In genomic region chr6:24493945-24494725, GRCh38 we compare ENCODE assay signal across 8 cellular contexts. TPM values are rescaled to one million over a fixed set of nuclear protein-coding genes. Genes with fewer than 3 reads are reported as not detected.
A peak's percentile ranks its signal among the peaks of the same experiment; 100 is the strongest.
DNase-seq lines count a peak whose midpoint lies in the region.

No MANE protein-coding gene starts in this region.

- H2BK15ac ChIP-seq in neuronal stem cell (ENCODE audit: low read length), result peak overlapping the region; percentile 92

- WGBS in neuronal stem cell (ENCODE audit: extremely low coverage in 2 of 2, insufficient read length in 2 of 2, insufficient replicate concordance in 1 of 2), 2 donors, result no CpG with 5 or more reads among the region's 24 CpGs

- H3K36me3 Mint-ChIP-seq in T-helper 2 cell treated with Interferon-gamma antibody and Interleukin-4, amounts not matched to agents 5 μg/mL and 100 μg/mL, for 36 hours (ENCODE audit: low read depth), result no peaks in the 10 kb centered on the region

- H3K4ac ChIP-seq in neuronal stem cell (ENCODE audit: low read length), result no peak overlapping the region

- H4K8ac ChIP-seq in neuronal stem cell (ENCODE audit: low read depth, low read length), result no peak overlapping the region

- no peaks in the 10 kb centered on the region for H3K9me3 Mint-ChIP-seq in T-helper 2 cell treated with Interferon-gamma antibody and Interleukin-4, amounts not matched to agents 5 μg/mL and 100 μg/mL, for 36 hours

- no peak overlapping the region for H2BK12ac ChIP-seq in neuronal stem cell (ENCODE audit: low read length)

- H3K79me1 ChIP-seq in neuronal stem cell (ENCODE audit: low read depth, low read length), result peaks cover 3% of the 10 kb centered on the region

- no peak for DNase-seq in T-helper 2 cell treated with Interferon-gamma antibody and Interleukin-4, amounts not matched to agents 5 μg/mL and 100 μg/mL, for 36 hours (ENCODE audit: low spot score)
- DNase-seq in T-helper 2 cell, result no peak
- DNase-seq in Jurkat, Clone E6-1 (ENCODE audit: low read depth, low spot score), result no peak
- DNase-seq in neuronal stem cell (ENCODE audit: low spot score), result no peak
- no peak for DNase-seq in HT-29 (ENCODE audit: low spot score)
- DNase-seq in NCI-H446 (lab: John Stamatoyannopoulos, UW), result no peak
- DNase-seq in RPMI8226, result no peak

- H3K4me3 ChIP-seq in Jurkat, Clone E6-1 (ENCODE audit: low read length), result peak overlapping the region; percentile 75
- H3K4me3 ChIP-seq in duodenal mucosa (ENCODE audit: low read depth in 1 of 2, low read length in 2 of 2) (peak overlapping the region; percentile 77 to 82), neuronal stem cell (ENCODE audit: low read length in 2 of 2) (peak overlapping the region; percentile 70 to 83)

- H3K36me3 ChIP-seq in duodenal mucosa (ENCODE audit: control insufficient read depth in 1 of 2, insufficient read depth in 2 of 2, low read length in 2 of 2) (peaks cover 3 to 4% of the 10 kb centered on the region in 2 donors), neuronal stem cell (replicated peaks in 1 of 2; ENCODE audit: control insufficient read depth in 2 of 2, insufficient read depth in 2 of 2, low read length in 2 of 2) (peaks cover 0 to 12% of the 10 kb centered on the region in 2 donors)

- peak overlapping the region; percentile 62 for H4K91ac ChIP-seq in neuronal stem cell (ENCODE audit: low read depth, low read length, poor library complexity)

- H3K18ac ChIP-seq in neuronal stem cell (ENCODE audit: low read length), result peak overlapping the region; percentile 98

- H2BK120ac ChIP-seq in neuronal stem cell (ENCODE audit: low read depth, low read length), result no peak overlapping the region

- H3K27ac ChIP-seq in duodenal mucosa (ENCODE audit: low read depth, low read length), result no peak overlapping the region
- no peak overlapping the region for H3K27ac ChIP-seq in neuronal stem cell (replicated peaks; ENCODE audit: low read length)

- H2BK5ac ChIP-seq in neuronal stem cell (ENCODE audit: low read length), result peak overlapping the region; percentile 45

- H3K14ac ChIP-seq in neuronal stem cell (ENCODE audit: low read length), result no peak overlapping the region

- peak overlapping the region; percentile 93 for H2AFZ ChIP-seq in neuronal stem cell (ENCODE audit: low read length)

- H3K4me1 ChIP-seq in duodenal mucosa (ENCODE audit: control insufficient read depth in 1 of 2, insufficient read depth in 2 of 2, low read length in 2 of 2), result peaks cover 7 to 9% of the 10 kb centered on the region in 2 donors
- H3K4me1 ChIP-seq in neuronal stem cell (ENCODE audit: control insufficient read depth in 2 of 2, insufficient read depth in 1 of 2, low read depth in 1 of 2, low read length in 2 of 2), result peaks cover 0 to 1% of the 10 kb centered on the region in 2 donors

- peak overlapping the region; percentile 85 for H3K4me2 ChIP-seq in neuronal stem cell (ENCODE audit: insufficient read depth, low read length, poor library complexity, severe bottlenecking)

- peaks cover 0 to 3% of the 10 kb centered on the region in 2 donors for H3K27me3 ChIP-seq in duodenal mucosa (ENCODE audit: control insufficient read depth in 1 of 2, insufficient read depth in 2 of 2, low read length in 2 of 2)
- peaks cover 0 to 4% (median 0%) of the 10 kb centered on the region in 3 experiments for H3K27me3 ChIP-seq in neuronal stem cell (ENCODE audit: control insufficient read depth in 3 of 3, insufficient read depth in 3 of 3, low read depth in 1 of 3, low read length in 3 of 3)

- H3K4me1 Mint-ChIP-seq in T-helper 2 cell treated with Interferon-gamma antibody and Interleukin-4, amounts not matched to agents 5 μg/mL and 100 μg/mL, for 36 hours (ENCODE audit: low read depth), result peaks cover 15% of the 10 kb centered on the region

- H3K27me3 Mint-ChIP-seq in T-helper 2 cell treated with Interferon-gamma antibody and Interleukin-4, amounts not matched to agents 5 μg/mL and 100 μg/mL, for 36 hours (ENCODE audit: low read depth), result peaks cover 1% of the 10 kb centered on the region

- H3K9ac ChIP-seq in duodenal mucosa (ENCODE audit: low read depth in 1 of 2, low read length in 2 of 2), result peak overlapping the region in 1 of 2 donors; percentile 51
- peak overlapping the region; percentile 92 for H3K9ac ChIP-seq in neuronal stem cell (ENCODE audit: low read depth, low read length, poor library complexity)

- peak overlapping the region; percentile 16 for H2AK5ac ChIP-seq in neuronal stem cell (ENCODE audit: low read depth, low read length)

- H3K4me3 Mint-ChIP-seq in T-helper 2 cell treated with Interferon-gamma antibody and Interleukin-4, amounts not matched to agents 5 μg/mL and 100 μg/mL, for 36 hours, result peak overlapping the region; percentile 82

- H3K23ac ChIP-seq in neuronal stem cell (ENCODE audit: low read depth, low read length, poor library complexity), result peak overlapping the region; percentile 94

- H3K27ac Mint-ChIP-seq in T-helper 2 cell treated with Interferon-gamma antibody and Interleukin-4, amounts not matched to agents 5 μg/mL and 100 μg/mL, for 36 hours, result peak overlapping the region; percentile 18

- H3K9me3 ChIP-seq in duodenal mucosa (ENCODE audit: control insufficient read depth in 1 of 2, low read length in 2 of 2) (no peaks in the 10 kb centered on the region), neuronal stem cell (replicated peaks in 1 of 2; ENCODE audit: control insufficient read depth in 2 of 2, insufficient read depth in 1 of 2, low read depth in 1 of 2, low read length in 2 of 2) (peaks cover 0 to 4% of the 10 kb centered on the region in 2 donors)

RNA-seq across cellular contexts. Expression of gene ALDH5A1, which starts 0.6 kb away (rescaled TPM):
- polyA plus RNA-seq in Jurkat, Clone E6-1 (2012; ENCODE audit: insufficient read depth, insufficient read length), result 32.5 TPM
- polyA plus RNA-seq in neuronal stem cell (2013, experiment 1 of 2), result 5.3 TPM
- polyA plus RNA-seq in neuronal stem cell (2013, experiment 2 of 2), result 5.3 TPM
- 2.3 and 3.8 TPM in 2 replicates for total RNA-seq in HT-29 (2014; rRNA removed; shearing (Covaris generic))

RNA-seq across cellular contexts. Expression of gene GPLD1, which starts 4.8 kb away (rescaled TPM):
- polyA plus RNA-seq in Jurkat, Clone E6-1 (2012; ENCODE audit: insufficient read depth, insufficient read length), result 3.6 TPM
- polyA plus RNA-seq in neuronal stem cell (2013, experiment 1 of 2), result 2.0 TPM
- polyA plus RNA-seq in neuronal stem cell (2013, experiment 2 of 2), result 1.6 TPM
- total RNA-seq in HT-29 (2014; rRNA removed; shearing (Covaris generic)), result 0.10 and 0.26 TPM in 2 replicates
